11 cellular contexts compared by ENCODE assay signal in genomic region chr16:4327386-4327781, GRCh38. TPM values are rescaled to one million over a fixed set of nuclear protein-coding genes. Genes with fewer than 3 reads are reported as not detected.
DNase-seq lines count a peak whose midpoint lies in the region; TF ChIP-seq lines count a peak whose summit lies in the region.
"Had no signal": no experiment of that assay in that cellular context is flagged by ENCODE, and none has a peak within 500 bp of the region (broad histone marks: within the 10 kb centered on the region; RNA-seq: fewer than 3 reads in every experiment).

No MANE protein-coding gene starts in this region.

- H3K9ac ChIP-seq in ES-I3 (ENCODE audit: low read depth, low read length) (peak overlapping the region; percentile 46; the same call in 1 of the 2 replicates), iPS-15b (ENCODE audit: low read depth, low read length) (no peak overlapping the region), smooth muscle cell (ENCODE audit: low read depth) (no peak overlapping the region)

- in situ Hi-C loops in ACHN (cut with HindIII; ENCODE audit: low pct_ligation_motif_present, low pct_unique_long_range_greater_than_20kb, low sequenced_read_pairs), result no loop called here

- H3K79me2 ChIP-seq in smooth muscle cell (ENCODE audit: low read depth), result peaks cover 96% of the 10 kb centered on the region

- WGBS in adrenal gland, 4 donors, result 5 to 20% (median 14%) methylated on average over 3 to 31 of the region's 33 CpGs
- whole genome bisulfite sequencing in smooth muscle cell (ENCODE audit: low lambda C conversion rate), result 30% methylated on average over 6 of the region's 33 CpGs

- H3K9me3 ChIP-seq in ES-I3 (ENCODE audit: control insufficient read depth, insufficient read depth, low read length), result no peaks in the 10 kb centered on the region
- H3K9me3 ChIP-seq in adrenal gland (replicated peaks in 1 of 3), result no peaks in the 10 kb centered on the region
- H3K9me3 ChIP-seq in iPS-15b (ENCODE audit: control insufficient read depth, insufficient read depth, low read length), result no peaks in the 10 kb centered on the region
- no peaks in the 10 kb centered on the region for H3K9me3 ChIP-seq in smooth muscle cell (replicated peaks; ENCODE audit: low read depth)
- H3K9me3 ChIP-seq: Caco-2 had no signal

- intact Hi-C loops in adrenal gland (cut with DNase I), result loop anchor here in 1 of 2 donors (5.0 kb wide), 1 partner anchor 50 kb away; no protein-coding TSS in a partner anchor

- H3K27ac ChIP-seq in adrenal gland (peak overlapping the region in 3 of 5 donors; percentile 79 to 93 (median 88)), smooth muscle cell (ENCODE audit: low read depth) (no peak overlapping the region)

- peaks cover 69% of the 10 kb centered on the region for H4K20me1 ChIP-seq in smooth muscle cell (ENCODE audit: low read depth)

- H3K27me3 ChIP-seq in adrenal gland (no peaks in the 10 kb centered on the region), iPS-15b (ENCODE audit: control insufficient read depth, insufficient read depth, low read length) (no peaks in the 10 kb centered on the region), smooth muscle cell (ENCODE audit: low read depth) (no peaks in the 10 kb centered on the region)

- DNase-seq in adrenal gland (no peak), smooth muscle cell (lab: John Stamatoyannopoulos, UW; ENCODE audit: unreplicated experiment) (no peak), HuH-7.5 (ENCODE audit: low spot score) (no peak), ACHN (no peak), NCI-H1105 treated with DMSO at 0.1 percent for 48 hours (lab: John Stamatoyannopoulos, UW) (no peak), NCI-H146 treated with DMSO at 0.1 percent for 48 hours (lab: John Stamatoyannopoulos, UW; ENCODE audit: unreplicated experiment) (no peak)
- DNase-seq: Caco-2, NCI-H187 treated with DMSO at 0.1 percent for 48 hours had no signal

- H3K36me3 ChIP-seq in ES-I3 (ENCODE audit: insufficient read depth, low read length) (no peaks in the 10 kb centered on the region), adrenal gland (replicated peaks in 1 of 2) (peaks cover 0 to 3% of the 10 kb centered on the region in 2 donors), iPS-15b (ENCODE audit: control insufficient read depth, insufficient read depth, low read length) (peaks cover 2% of the 10 kb centered on the region), smooth muscle cell (ENCODE audit: low read depth) (no peaks in the 10 kb centered on the region)

- H3K4me2 ChIP-seq in smooth muscle cell, result peak overlapping the region; percentile 96

- no peak for TF ChIP-seq POLR2A in adrenal gland (IDR thresholded peaks at IDR 0.05)

- peak overlapping the region in 2 of 4 donors; percentile 27 to 63 for H3K4me3 ChIP-seq in adrenal gland
- H3K4me3 ChIP-seq in iPS-15b (ENCODE audit: low read depth, low read length), result peak overlapping the region; percentile 26
- peak overlapping the region; percentile 76 for H3K4me3 ChIP-seq in smooth muscle cell

- TF ChIP-seq CTCF in adrenal gland (IDR thresholded peaks at IDR 0.05) (no peak), smooth muscle cell (IDR thresholded peaks at IDR 0.05; ENCODE audit: borderline replicate concordance, insufficient read depth, poor library complexity, severe bottlenecking) (no peak)

- H3F3A ChIP-seq in smooth muscle cell (ENCODE audit: low read depth), result peaks cover 6% of the 10 kb centered on the region

- no peak overlapping the region for H2AFZ ChIP-seq in smooth muscle cell (ENCODE audit: low read depth)

- peaks cover 35% of the 10 kb centered on the region for H3K4me1 ChIP-seq in ES-I3 (ENCODE audit: insufficient read depth, low read length)
- peaks cover 53 to 69% of the 10 kb centered on the region in 2 donors for H3K4me1 ChIP-seq in adrenal gland (replicated peaks in 1 of 2)
- peaks cover 12% of the 10 kb centered on the region for H3K4me1 ChIP-seq in iPS-15b (ENCODE audit: control insufficient read depth, insufficient read depth, low read length)
- peaks cover 22% of the 10 kb centered on the region for H3K4me1 ChIP-seq in smooth muscle cell (ENCODE audit: low read depth)
- H3K4me1 ChIP-seq: Caco-2 had no signal

RNA-seq across cellular contexts. Expression of gene GLIS2, which starts 11.5 kb away (rescaled TPM):
- total RNA-seq in adrenal gland (10 to 100 TPM; 11.9 to 36.2 (median 18.6) TPM), smooth muscle cell (1.2 and 2.8 TPM in 2 replicates)
- polyA plus RNA-seq in adrenal gland (10 to 100 TPM in 2 of 3 donors, 1 to 10 TPM in 1; 2.0 to 16.7 (median 13.4) TPM), smooth muscle cell (9.2 and 13.4 TPM in 2 replicates)

RNA-seq across cellular contexts. Expression of gene PAM16, which starts 23.7 kb away (rescaled TPM):
- 10 to 100 TPM; 35.5 to 68.8 (median 54.0) TPM for total RNA-seq in adrenal gland
- 100 to 1,000 TPM in 2 of 3 donors, 10 to 100 TPM in 1; 25.0 to 310 (median 285) TPM for polyA plus RNA-seq in adrenal gland
- total RNA-seq in smooth muscle cell, result 18.4 and 29.6 TPM in 2 replicates
- 47.7 and 52.2 TPM in 2 replicates for polyA plus RNA-seq in smooth muscle cell

RNA-seq across cellular contexts. Expression of gene VASN, which starts 44.3 kb away (rescaled TPM):
- total RNA-seq in adrenal gland (10 to 100 TPM; 16.1 to 44.7 (median 27.4) TPM), smooth muscle cell (23.8 and 30.0 TPM in 2 replicates)
- polyA plus RNA-seq in adrenal gland (10 to 100 TPM in 2 of 3 donors, under 1 TPM in 1; 0.77 to 23.9 (median 15.5) TPM), smooth muscle cell (127 and 150 TPM in 2 replicates)
- total RNA-seq: activated CD4-positive, alpha-beta T cell treated with anti-CD3 and anti-CD28 coated beads, Interleukin-2, amount 10 ng/mL, durations not matched to agents 7 days and 5 days had no signal

RNA-seq across cellular contexts. Expression of gene TFAP4, which starts 54.6 kb away (rescaled TPM):
- total RNA-seq in adrenal gland (10 to 100 TPM in 2 of 8 donors, 1 to 10 TPM in 6; 2.5 to 15.4 (median 6.4) TPM), smooth muscle cell (2.7 and 9.6 TPM in 2 replicates)
- polyA plus RNA-seq in adrenal gland (10 to 100 TPM in 1 of 3 donors, 1 to 10 TPM in 2; 3.3 to 10.3 (median 4.5) TPM), smooth muscle cell (1.3 and 2.5 TPM in 2 replicates)
